Comparison of ENCODE assay signal across 36 cellular contexts in the genomic region with DNA sequence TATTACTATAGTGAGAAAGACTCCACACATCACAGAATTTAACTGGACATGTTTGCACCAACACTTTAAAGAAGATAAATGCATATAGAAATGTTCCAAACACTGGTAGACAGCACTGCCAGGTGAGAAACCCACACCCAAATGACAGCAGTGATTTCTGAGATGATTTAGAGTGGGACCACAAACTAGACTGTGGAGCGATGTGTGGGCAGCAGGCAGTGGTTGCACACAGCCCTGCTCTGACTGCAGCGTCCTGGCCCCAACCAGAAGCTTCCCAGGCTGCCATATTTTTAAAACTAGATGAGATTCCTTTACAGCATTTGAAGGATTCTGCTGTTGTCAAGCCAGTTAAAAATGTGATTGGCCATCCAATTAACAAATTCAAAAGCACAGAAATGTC. TPM values are rescaled to one million over a fixed set of nuclear protein-coding genes. Genes with fewer than 3 reads are reported as not detected.
"Had no signal": no experiment of that assay in that cellular context is flagged by ENCODE, and none has a peak within 500 bp of the region (broad histone marks: within the 10 kb centered on the region; RNA-seq: fewer than 3 reads in every experiment).

No MANE protein-coding gene starts in this region.

- H3K27ac Mint-ChIP-seq: activated CD4-positive, alpha-beta T cell treated with anti-CD3 and anti-CD28 coated beads, Interleukin-2, amount 10 ng/mL, durations not matched to agents 24 days and 14 days; activated naive CD4-positive, alpha-beta T cell treated with anti-CD3 and anti-CD28 coated beads, Interleukin-2, amount 50 U/mL, for 24 hours; activated T-cell treated with anti-CD3 and anti-CD28 coated beads, Interleukin-2, amount 50 U/mL, for 24 hours; T-helper 1 cell treated with Interleukin-12 subunit alpha and Interleukin-12 subunit beta and Interleukin-4 antibody, amounts not matched to agents 30 μg/mL and 1 μg/mL, for 36 hours; T-helper 2 cell treated with Interferon-gamma antibody and Interleukin-4, amounts not matched to agents 5 μg/mL and 100 μg/mL, for 36 hours; WTC11 had no signal

- DNase-seq: activated CD4-positive, alpha-beta T cell treated with anti-CD3 and anti-CD28 coated beads, Interleukin-2, amount 10 ng/mL, durations not matched to agents 24 days and 14 days; activated CD4-positive, alpha-beta T cell treated with anti-CD3 and anti-CD28 coated beads, Interleukin-2, amount 50 U/mL, for 48 hours; activated CD8-positive, alpha-beta memory T cell treated with anti-CD3 and anti-CD28 coated beads, Interleukin-2, amount 50 U/mL, for 4 hours; activated effector memory CD4-positive, alpha-beta T cell treated with anti-CD3 and anti-CD28 coated beads, Interleukin-2, amount 50 U/mL, for 16 hours; activated naive CD4-positive, alpha-beta T cell; activated T-cell treated with anti-CD3 and anti-CD28 coated beads, Interleukin-2, amount 50 U/mL, for 24 hours; amniotic stem cell; aorta; brain microvascular endothelial cell; colonic mucosa; MM.1S; MV-4-11; NCI-H1092; NCI-H1436 treated with DMSO at 0.1 percent for 48 hours; NCI-H1694 treated with DMSO at 0.1 percent for 48 hours; NCI-H2029; NCI-H2107; NCI-H2171; NCI-H510A; NCI-H526; NCI-H748 treated with DMSO at 0.1 percent for 48 hours; NK-92 treated with Interleukin-12 subunit alpha and Interleukin-12 subunit beta, amount 100 ng/mL, for 24 hours; PC-3; Peyer's patch; RPMI8226; SHP77 treated with DMSO at 0.1 percent for 48 hours; SK-N-SH had no signal

- H3K36me3 Mint-ChIP-seq: activated naive CD4-positive, alpha-beta T cell treated with anti-CD3 and anti-CD28 coated beads, Interleukin-2, amount 50 U/mL, for 24 hours; WTC11 had no signal

- H3K9me3 Mint-ChIP-seq: activated naive CD4-positive, alpha-beta T cell treated with anti-CD3 and anti-CD28 coated beads, Interleukin-2, amount 50 U/mL, for 24 hours; activated T-cell treated with anti-CD3 and anti-CD28 coated beads, Interleukin-2, amount 50 U/mL, for 24 hours; central memory CD8-positive, alpha-beta T cell; T-helper 2 cell treated with Interferon-gamma antibody and Interleukin-4, amounts not matched to agents 5 μg/mL and 100 μg/mL, for 36 hours; WTC11 had no signal

- H3K4me1 Mint-ChIP-seq: activated naive CD4-positive, alpha-beta T cell treated with anti-CD3 and anti-CD28 coated beads, Interleukin-2, amount 50 U/mL, for 24 hours; central memory CD8-positive, alpha-beta T cell; WTC11 had no signal

- H3K4me3 Mint-ChIP-seq: activated CD4-positive, alpha-beta T cell treated with anti-CD3 and anti-CD28 coated beads, Interleukin-2, amount 10 ng/mL, durations not matched to agents 24 days and 14 days; activated naive CD4-positive, alpha-beta T cell treated with anti-CD3 and anti-CD28 coated beads, Interleukin-2, amount 50 U/mL, for 24 hours; activated T-cell treated with anti-CD3 and anti-CD28 coated beads, Interleukin-2, amount 50 U/mL, for 24 hours; central memory CD8-positive, alpha-beta T cell; T-helper 1 cell treated with Interleukin-12 subunit alpha and Interleukin-12 subunit beta and Interleukin-4 antibody, amounts not matched to agents 30 μg/mL and 1 μg/mL, for 36 hours; T-helper 2 cell treated with Interferon-gamma antibody and Interleukin-4, amounts not matched to agents 5 μg/mL and 100 μg/mL, for 36 hours; WTC11 had no signal

- ATAC-seq: activated CD4-positive, CD25-positive, alpha-beta regulatory T cell treated with anti-CD3 and anti-CD28 coated beads, Interleukin-2, amount 50 U/mL, for 24 hours; PC-3; WTC11 had no signal

RNA-seq across cellular contexts. Expression of a gene that starts 50.7 kb away (rescaled TPM):
- total RNA-seq: activated CD4-positive, alpha-beta T cell treated with anti-CD3 and anti-CD28 coated beads, Interleukin-2, amount 10 ng/mL, durations not matched to agents 24 days and 14 days; aorta; chondrocyte; colonic mucosa; LHCN-M2; PC-3; Peyer's patch; SJSA1; WTC11 had no signal
